11 cellular contexts compared by ENCODE assay signal in the genomic region with DNA sequence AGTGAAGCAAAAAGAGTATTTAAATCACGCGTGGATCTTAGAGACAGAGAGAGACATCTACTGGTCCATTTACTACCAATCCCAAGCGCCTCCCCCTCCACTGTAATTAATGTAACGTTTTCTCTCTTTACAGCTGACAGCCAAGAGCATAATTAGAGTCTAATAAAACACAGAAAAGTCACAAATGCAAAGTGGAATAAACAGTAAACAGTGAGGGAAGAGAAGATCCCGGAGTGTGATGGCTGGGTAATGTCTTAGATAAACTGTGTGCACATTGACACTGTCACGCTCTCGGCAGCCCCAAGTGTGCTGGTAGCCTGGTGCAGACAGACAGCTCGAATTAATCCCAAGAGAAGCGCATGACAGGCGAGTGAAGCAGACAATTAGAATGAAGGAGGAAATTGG.
DNase-seq lines count a peak whose midpoint lies in the region; ATAC-seq and TF ChIP-seq lines count a peak whose summit lies in the region.
"Had no signal": no experiment of that assay in that cellular context is flagged by ENCODE, and none has a peak within 500 bp of the region (broad histone marks: within the 10 kb centered on the region; RNA-seq: fewer than 3 reads in every experiment).

No MANE protein-coding gene starts in this region.

- H2BK5ac ChIP-seq in mesendoderm (ENCODE audit: low read length), result no peak overlapping the region

- H4K5ac ChIP-seq in mesendoderm (ENCODE audit: low read length), result no peak overlapping the region

- no peak overlapping the region for H3K56ac ChIP-seq in mesendoderm (ENCODE audit: low read length)

- no peaks in the 10 kb centered on the region for H3K36me3 ChIP-seq in mesendoderm (ENCODE audit: control insufficient read depth, insufficient read depth, low read length)
- H3K36me3 ChIP-seq: gastrocnemius medialis, neutrophil had no signal

- DNase-seq in A172 (ENCODE audit: low spot score) (peak; percentile 2), NCI-H1417 treated with DMSO at 0.1 percent for 48 hours (lab: John Stamatoyannopoulos, UW) (peak; percentile 54), mesendoderm (peak; percentile 18), GM13976 (ENCODE audit: low spot score) (no peak), activated gamma-delta T cell (lab: John Stamatoyannopoulos, UW) (no peak)
- no peak for DNase-seq in activated CD8-positive, alpha-beta memory T cell treated with anti-CD3 and anti-CD28 coated beads, Interleukin-2, amount 50 U/mL, for 48 hours
- DNase-seq: gastrocnemius medialis had no signal

- TF ChIP-seq CTCF in GM13976 (IDR thresholded peaks at IDR 0.05; ENCODE audit: borderline replicate concordance, control extremely low read depth, extremely low read depth, insufficient read depth, missing control alignments), result no peak

- no peaks in the 10 kb centered on the region for H3K79me1 ChIP-seq in mesendoderm (ENCODE audit: low read length)

- WGBS in mesendoderm (ENCODE audit: extremely low coverage, insufficient coverage, low lambda C conversion rate), result no CpG with 5 or more reads among the region's 10 CpGs

- H2BK15ac ChIP-seq in mesendoderm (replicated peaks; ENCODE audit: low read depth), result no peak overlapping the region

- no peaks in the 10 kb centered on the region for H3K79me2 ChIP-seq in mesendoderm (ENCODE audit: control insufficient read depth, insufficient read depth, low read length)

- no peak overlapping the region for H3K4ac ChIP-seq in mesendoderm (ENCODE audit: low read depth, low read length)

- H3K4me1 ChIP-seq in mesendoderm (ENCODE audit: control insufficient read depth, low read depth, low read length), result no peaks in the 10 kb centered on the region
- H3K4me1 ChIP-seq: body of pancreas had no signal

- no peak overlapping the region for H3K4me2 ChIP-seq in mesendoderm (ENCODE audit: low read length)

- H2BK120ac ChIP-seq in mesendoderm (ENCODE audit: low read depth, low read length), result no peak overlapping the region

- no peak overlapping the region for H3K18ac ChIP-seq in mesendoderm (ENCODE audit: low read length)

- no peak overlapping the region for H3K4me3 ChIP-seq in mesendoderm (ENCODE audit: low read length)
- H3K4me3 ChIP-seq: body of pancreas, gastrocnemius medialis had no signal

- H3K9ac ChIP-seq in mesendoderm (ENCODE audit: low read length), result no peak overlapping the region

- ATAC-seq in GM21367 (IDR thresholded peaks at IDR 0.05; ENCODE audit: unreplicated experiment), result no peak
- ATAC-seq: body of pancreas, gastrocnemius medialis had no signal

- H3K27me3 ChIP-seq in mesendoderm (ENCODE audit: insufficient read depth, low read length, poor library complexity), result no peaks in the 10 kb centered on the region
- H3K27me3 ChIP-seq: body of pancreas, gastrocnemius medialis, neutrophil had no signal

- H3K27ac ChIP-seq in angular gyrus (ENCODE audit: low read depth, low read length) (peak overlapping the region; percentile 58), mesendoderm (ENCODE audit: low read depth, low read length) (no peak overlapping the region)
- H3K27ac ChIP-seq: body of pancreas, gastrocnemius medialis, neutrophil had no signal

- H2AK5ac ChIP-seq in mesendoderm (ENCODE audit: low read length), result no peak overlapping the region

- no peak overlapping the region for H4K8ac ChIP-seq in mesendoderm (ENCODE audit: low read depth, low read length)

- in situ Hi-C loops in GM13976 (cut with MboI; ENCODE audit: low sequenced_read_pairs, unreplicated experiment), result no loop called here

- no peak overlapping the region for H3K23ac ChIP-seq in mesendoderm (ENCODE audit: low read length)

Comparison
In these comparisons a context has a peak if more than half of its experiments do, and no peak if none do; other contexts are left out.
1. DNase-seq: peak in A172 (single experiment), NCI-H1417 treated with DMSO at 0.1 percent for 48 hours (single experiment) and mesendoderm (single experiment); none in GM13976 (single experiment), activated gamma-delta T cell (single experiment) and activated CD8-positive, alpha-beta memory T cell treated with anti-CD3 and anti-CD28 coated beads, Interleukin-2, amount 50 U/mL, for 48 hours (single experiment).